In genomic region chr5:82182662-82183061, GRCh38 we compare ENCODE assay signal across 31 cellular contexts.
"Had no signal": no experiment of that assay in that cellular context is flagged by ENCODE, and none has a peak within 500 bp of the region (broad histone marks: within the 10 kb centered on the region; RNA-seq: fewer than 3 reads in every experiment).

No MANE protein-coding gene starts in this region.

- H3K9me3 ChIP-seq: adrenal gland, ascending aorta, body of pancreas, breast epithelium had no signal

- H3K4me1 ChIP-seq: adrenal gland, ascending aorta, body of pancreas, breast epithelium had no signal

- FAIRE-seq: astrocyte, bronchial epithelial cell had no signal

- DNase-seq: activated effector memory CD4-positive, alpha-beta T cell treated with anti-CD3 and anti-CD28 coated beads, Interleukin-2, amount 50 U/mL, for 16 hours; activated effector memory CD4-positive, alpha-beta T cell treated with Interleukin-2 at 50 U/mL for 16 hours; activated gamma-delta T cell; activated gamma-delta T cell treated with Interleukin-2 at 50 U/mL for 16 hours; activated naive CD4-positive, alpha-beta T cell; activated naive CD4-positive, alpha-beta T cell treated with anti-CD3 and anti-CD28 coated beads for 36 hours; activated naive CD4-positive, alpha-beta T cell treated with anti-CD3 and anti-CD28 coated beads, Interleukin-2, amount 10 ng/mL, durations not matched to agents 7 days and 5 days; activated naive CD4-positive, alpha-beta T cell treated with anti-CD3 and anti-CD28 coated beads, Interleukin-2, amount 50 U/mL, for 16 hours; activated naive CD4-positive, alpha-beta T cell treated with Interleukin-2 at 50 U/mL for 16 hours; activated naive CD8-positive, alpha-beta T cell treated with anti-CD3 and anti-CD28 coated beads for 36 hours; activated naive CD8-positive, alpha-beta T cell treated with anti-CD3 and anti-CD28 coated beads, Interleukin-2, amount 10 ng/mL, durations not matched to agents 7 days and 5 days; activated naive CD8-positive, alpha-beta T cell treated with anti-CD3 and anti-CD28 coated beads, Interleukin-2, amount 50 U/mL, for 24 hours; activated T-cell treated with anti-CD3 and anti-CD28 coated beads, Interleukin-2, amount 50 U/mL, for 24 hours; activated T-cell treated with anti-CD3 and anti-CD28 coated beads, Interleukin-2, amount 50 U/mL, for 4 hours; activated T-cell treated with anti-CD3 and anti-CD28 coated beads, Interleukin-2, amount 50 U/mL, for 48 hours; activated T-cell treated with anti-CD3 and anti-CD28 coated beads, Interleukin-2, amount 50 U/mL, for 72 hours; adrenal gland; amniotic stem cell; amygdala; anterior cingulate cortex; aorta; body of pancreas; brain microvascular endothelial cell; caudate nucleus; central memory CD4-positive, alpha-beta T cell; cerebellar nuclear complex had no signal

- H3K27ac ChIP-seq: adrenal gland, ascending aorta, body of pancreas, brain microvascular endothelial cell, breast epithelium, cardiac muscle cell had no signal

- H3K36me3 ChIP-seq: adrenal gland, brain microvascular endothelial cell, breast epithelium, cardiac muscle cell had no signal

- H3K4me3 ChIP-seq: adrenal gland, ascending aorta, body of pancreas, breast epithelium, cardiac muscle cell had no signal
